13 cellular contexts compared by ENCODE assay signal in the genomic region with DNA sequence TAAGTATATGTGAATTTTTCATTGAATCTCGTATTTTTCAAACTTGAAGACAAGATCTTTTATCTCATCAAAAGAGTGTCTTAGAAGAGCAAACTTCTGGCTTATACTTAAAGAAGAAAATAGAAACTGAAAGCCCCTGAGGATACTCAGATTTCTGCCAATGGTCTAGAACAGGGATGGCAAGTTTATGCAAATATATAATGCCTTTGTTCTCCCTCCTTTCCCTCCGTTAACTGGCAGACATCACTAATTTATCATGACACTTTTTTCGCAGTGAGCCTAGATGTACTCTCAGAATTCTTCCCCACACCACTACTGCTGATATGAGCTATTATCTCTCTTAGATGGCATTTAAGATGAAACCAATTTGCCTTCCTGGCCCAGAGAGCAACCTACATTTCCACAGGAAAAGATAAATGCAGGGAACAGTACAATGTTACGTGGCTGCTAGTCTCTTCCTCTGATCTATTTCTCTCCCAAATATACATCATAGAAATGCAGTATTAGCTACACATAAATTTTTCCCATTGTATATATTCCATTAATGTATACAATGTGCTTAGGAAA. TPM values are rescaled to one million over a fixed set of nuclear protein-coding genes. Genes with fewer than 3 reads are reported as not detected.
A peak's percentile ranks its signal among the peaks of the same experiment; 100 is the strongest.
DNase-seq lines count a peak whose midpoint lies in the region; ATAC-seq and TF ChIP-seq lines count a peak whose summit lies in the region.
"Had no signal": no experiment of that assay in that cellular context is flagged by ENCODE, and none has a peak within 500 bp of the region (broad histone marks: within the 10 kb centered on the region; RNA-seq: fewer than 3 reads in every experiment).

No MANE protein-coding gene starts in this region.

- no peaks in the 10 kb centered on the region for H3K36me3 Mint-ChIP-seq in progenitor cell of endocrine pancreas (ENCODE audit: insufficient read depth)
- H3K36me3 Mint-ChIP-seq: type B pancreatic cell had no signal

- peak; percentile 69 for ATAC-seq in HG02852 (IDR thresholded peaks at IDR 0.05; ENCODE audit: unreplicated experiment)

- no peak overlapping the region for H3K27ac Mint-ChIP-seq in progenitor cell of endocrine pancreas
- H3K27ac Mint-ChIP-seq: activated CD4-positive, alpha-beta T cell treated with anti-CD3 and anti-CD28 coated beads, Interleukin-2, amount 10 ng/mL, durations not matched to agents 7 days and 5 days; type B pancreatic cell had no signal

- peaks cover 3% of the 10 kb centered on the region for H3K4me1 Mint-ChIP-seq in progenitor cell of endocrine pancreas (ENCODE audit: low read depth)

- TF ChIP-seq CTCF in progenitor cell of endocrine pancreas (IDR thresholded peaks at IDR 0.05; ENCODE audit: unreplicated experiment): no peak

- no peaks in the 10 kb centered on the region for H3K9me3 Mint-ChIP-seq in progenitor cell of endocrine pancreas (ENCODE audit: low read depth)
- H3K9me3 Mint-ChIP-seq: type B pancreatic cell had no signal

- POLR2A ChIA-PET in HEK293T (lab: Yijun Ruan, JAX): no interaction called here

- no peaks in the 10 kb centered on the region for H3K27me3 Mint-ChIP-seq in progenitor cell of endocrine pancreas

- H3K4me3 Mint-ChIP-seq in progenitor cell of endocrine pancreas (ENCODE audit: low read depth): no peak overlapping the region
- H3K4me3 Mint-ChIP-seq: activated CD4-positive, alpha-beta T cell treated with anti-CD3 and anti-CD28 coated beads, Interleukin-2, amount 10 ng/mL, durations not matched to agents 7 days and 5 days; type B pancreatic cell had no signal

- DNase-seq in NOMO-1 treated with DMSO at 0.1 percent for 48 hours (lab: John Stamatoyannopoulos, UW; ENCODE audit: unreplicated experiment): peak; percentile 24
- no peak for DNase-seq in NOMO-1 treated with dmso at 0.1 percent for 144 hours (lab: John Stamatoyannopoulos, UW; ENCODE audit: unreplicated experiment)
- peak; percentile 22 for DNase-seq in NAMALWA (ENCODE audit: low spot score)
- DNase-seq in HEK293T (ENCODE audit: extremely low spot score): no peak
- no peak for DNase-seq in ecto neural progenitor cell (ENCODE audit: low spot score)
- no peak for DNase-seq in progenitor cell of endocrine pancreas (ENCODE audit: low spot score, unreplicated experiment)
- DNase-seq in activated effector memory CD4-positive, alpha-beta T cell treated with anti-CD3 and anti-CD28 coated beads, Interleukin-2, amount 50 U/mL, for 16 hours: no peak
- DNase-seq: activated CD4-positive, alpha-beta T cell treated with anti-CD3 and anti-CD28 coated beads, Interleukin-2, amount 10 ng/mL, durations not matched to agents 7 days and 5 days; activated effector memory CD4-positive, alpha-beta T cell treated with Interleukin-2 at 50 U/mL for 16 hours; dorsolateral prefrontal cortex; NCI-H1694 treated with DMSO at 0.1 percent for 48 hours had no signal

- CTCF ChIA-PET in HEK293T (lab: Yijun Ruan, JAX): no interaction called here

TF ChIP-seq in HEK293T, 16 proteins besides CTCF, POLR2A, EP300 and RAD21:
- TF ChIP-seq TARDBP (IDR thresholded peaks at IDR 0.05) (no peak), SP1 (IDR thresholded peaks at IDR 0.05) (no peak), FOXM1 (IDR thresholded peaks at IDR 0.05; ENCODE audit: borderline replicate concordance) (no peak), SUZ12 (IDR thresholded peaks at IDR 0.05) (no peak), HDGF (IDR thresholded peaks at IDR 0.05; ENCODE audit: borderline replicate concordance) (no peak), FOXK2 (IDR thresholded peaks at IDR 0.05) (no peak), LEF1 (IDR thresholded peaks at IDR 0.05; ENCODE audit: borderline replicate concordance) (no peak)
TF ChIP-seq in HEK293T: peak in this region for 0.

RNA-seq across cellular contexts. Expression of a gene that starts 40.0 kb away (rescaled TPM):
- 62.5 and 69.9 TPM in 2 replicates for total RNA-seq in progenitor cell of endocrine pancreas

Comparison
In these comparisons a context has a peak if more than half of its experiments do, and no peak if none do; other contexts are left out.
1. DNase-seq: peak in NOMO-1 treated with DMSO at 0.1 percent for 48 hours (single experiment) and NAMALWA (single experiment); none in NOMO-1 treated with dmso at 0.1 percent for 144 hours (single experiment), HEK293T (single experiment), ecto neural progenitor cell (single experiment), progenitor cell of endocrine pancreas (single experiment) and activated effector memory CD4-positive, alpha-beta T cell treated with anti-CD3 and anti-CD28 coated beads, Interleukin-2, amount 50 U/mL, for 16 hours (single experiment).